In the genomic region with DNA sequence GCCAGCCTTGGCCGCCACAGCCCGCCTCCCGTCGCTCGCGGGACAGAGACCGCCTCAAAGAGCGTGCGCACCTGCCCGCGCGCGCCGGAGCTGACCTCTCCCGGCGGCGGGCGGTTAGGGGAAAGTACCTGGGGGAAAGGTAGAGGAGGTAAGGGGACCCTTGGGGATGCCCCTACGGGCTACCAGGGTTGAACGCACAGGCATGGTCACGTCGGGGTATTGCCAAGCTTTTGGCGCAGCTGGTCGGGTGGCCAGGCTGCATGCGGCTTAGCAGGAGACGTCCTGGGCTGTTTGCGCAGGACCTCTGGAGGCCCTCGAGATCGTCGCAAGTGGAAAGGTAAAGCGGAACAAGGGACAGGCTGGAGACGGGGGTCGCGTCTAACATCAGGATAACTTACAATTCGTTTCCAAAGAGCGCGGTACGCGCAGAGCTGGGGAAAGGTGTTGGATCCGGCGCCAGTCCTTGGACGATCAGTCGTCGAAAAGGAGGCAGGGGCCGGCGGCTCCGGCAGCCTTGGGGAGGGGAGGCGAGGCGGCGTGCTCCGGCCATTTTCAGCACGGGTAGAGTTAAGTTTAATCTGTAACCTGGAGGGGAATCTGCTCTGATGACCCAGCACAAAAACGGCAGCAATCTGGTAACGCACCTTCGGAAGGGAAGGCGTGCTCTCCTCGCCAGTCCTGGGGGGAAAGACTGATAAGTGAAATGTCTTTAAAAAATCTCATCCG, we compare ENCODE assay signal across 1 cellular context.
TF ChIP-seq lines count a peak whose summit lies in the region.

No MANE protein-coding gene starts in this region.

TF ChIP-seq in GM23338, 12 proteins besides CTCF, POLR2A, EP300 and RAD21:
- TF ChIP-seq, protein P1, sequence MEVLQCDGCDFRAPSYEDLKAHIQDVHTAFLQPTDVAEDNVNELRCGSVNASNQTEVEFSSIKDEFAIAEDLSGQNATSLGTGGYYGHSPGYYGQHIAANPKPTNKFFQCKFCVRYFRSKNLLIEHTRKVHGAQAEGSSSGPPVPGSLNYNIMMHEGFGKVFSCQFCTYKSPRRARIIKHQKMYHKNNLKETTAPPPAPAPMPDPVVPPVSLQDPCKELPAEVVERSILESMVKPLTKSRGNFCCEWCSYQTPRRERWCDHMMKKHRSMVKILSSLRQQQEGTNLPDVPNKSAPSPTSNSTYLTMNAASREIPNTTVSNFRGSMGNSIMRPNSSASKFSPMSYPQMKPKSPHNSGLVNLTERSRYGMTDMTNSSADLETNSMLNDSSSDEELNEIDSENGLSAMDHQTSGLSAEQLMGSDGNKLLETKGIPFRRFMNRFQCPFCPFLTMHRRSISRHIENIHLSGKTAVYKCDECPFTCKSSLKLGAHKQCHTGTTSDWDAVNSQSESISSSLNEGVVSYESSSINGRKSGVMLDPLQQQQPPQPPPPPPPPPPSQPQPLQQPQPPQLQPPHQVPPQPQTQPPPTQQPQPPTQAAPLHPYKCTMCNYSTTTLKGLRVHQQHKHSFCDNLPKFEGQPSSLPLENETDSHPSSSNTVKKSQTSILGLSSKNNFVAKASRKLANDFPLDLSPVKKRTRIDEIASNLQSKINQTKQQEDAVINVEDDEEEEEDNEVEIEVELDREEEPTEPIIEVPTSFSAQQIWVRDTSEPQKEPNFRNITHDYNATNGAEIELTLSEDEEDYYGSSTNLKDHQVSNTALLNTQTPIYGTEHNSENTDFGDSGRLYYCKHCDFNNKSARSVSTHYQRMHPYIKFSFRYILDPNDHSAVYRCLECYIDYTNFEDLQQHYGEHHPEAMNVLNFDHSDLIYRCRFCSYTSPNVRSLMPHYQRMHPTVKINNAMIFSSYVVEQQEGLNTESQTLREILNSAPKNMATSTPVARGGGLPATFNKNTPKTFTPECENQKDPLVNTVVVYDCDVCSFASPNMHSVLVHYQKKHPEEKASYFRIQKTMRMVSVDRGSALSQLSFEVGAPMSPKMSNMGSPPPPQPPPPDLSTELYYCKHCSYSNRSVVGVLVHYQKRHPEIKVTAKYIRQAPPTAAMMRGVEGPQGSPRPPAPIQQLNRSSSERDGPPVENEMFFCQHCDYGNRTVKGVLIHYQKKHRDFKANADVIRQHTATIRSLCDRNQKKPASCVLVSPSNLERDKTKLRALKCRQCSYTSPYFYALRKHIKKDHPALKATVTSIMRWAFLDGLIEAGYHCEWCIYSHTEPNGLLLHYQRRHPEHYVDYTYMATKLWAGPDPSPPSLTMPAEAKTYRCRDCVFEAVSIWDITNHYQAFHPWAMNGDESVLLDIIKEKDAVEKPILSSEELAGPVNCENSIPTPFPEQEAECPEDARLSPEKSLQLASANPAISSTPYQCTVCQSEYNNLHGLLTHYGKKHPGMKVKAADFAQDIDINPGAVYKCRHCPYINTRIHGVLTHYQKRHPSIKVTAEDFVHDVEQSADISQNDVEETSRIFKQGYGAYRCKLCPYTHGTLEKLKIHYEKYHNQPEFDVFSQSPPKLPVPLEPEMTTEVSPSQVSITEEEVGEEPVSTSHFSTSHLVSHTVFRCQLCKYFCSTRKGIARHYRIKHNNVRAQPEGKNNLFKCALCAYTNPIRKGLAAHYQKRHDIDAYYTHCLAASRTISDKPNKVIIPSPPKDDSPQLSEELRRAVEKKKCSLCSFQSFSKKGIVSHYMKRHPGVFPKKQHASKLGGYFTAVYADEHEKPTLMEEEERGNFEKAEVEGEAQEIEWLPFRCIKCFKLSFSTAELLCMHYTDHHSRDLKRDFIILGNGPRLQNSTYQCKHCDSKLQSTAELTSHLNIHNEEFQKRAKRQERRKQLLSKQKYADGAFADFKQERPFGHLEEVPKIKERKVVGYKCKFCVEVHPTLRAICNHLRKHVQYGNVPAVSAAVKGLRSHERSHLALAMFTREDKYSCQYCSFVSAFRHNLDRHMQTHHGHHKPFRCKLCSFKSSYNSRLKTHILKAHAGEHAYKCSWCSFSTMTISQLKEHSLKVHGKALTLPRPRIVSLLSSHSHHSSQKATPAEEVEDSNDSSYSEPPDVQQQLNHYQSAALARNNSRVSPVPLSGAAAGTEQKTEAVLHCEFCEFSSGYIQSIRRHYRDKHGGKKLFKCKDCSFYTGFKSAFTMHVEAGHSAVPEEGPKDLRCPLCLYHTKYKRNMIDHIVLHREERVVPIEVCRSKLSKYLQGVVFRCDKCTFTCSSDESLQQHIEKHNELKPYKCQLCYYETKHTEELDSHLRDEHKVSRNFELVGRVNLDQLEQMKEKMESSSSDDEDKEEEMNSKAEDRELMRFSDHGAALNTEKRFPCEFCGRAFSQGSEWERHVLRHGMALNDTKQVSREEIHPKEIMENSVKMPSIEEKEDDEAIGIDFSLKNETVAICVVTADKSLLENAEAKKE (CRISPR knock-in tag; IDR thresholded peaks at IDR 0.05), result no peak
- TF ChIP-seq JUNB (IDR thresholded peaks at IDR 0.05; ENCODE audit: unreplicated experiment), result no peak
- no peak for TF ChIP-seq NANOG (IDR thresholded peaks at IDR 0.05; ENCODE audit: borderline replicate concordance)
- TF ChIP-seq ZNF331 (CRISPR knock-in tag; IDR thresholded peaks at IDR 0.05; ENCODE audit: low read depth), result no peak
- no peak for TF ChIP-seq ZNF114 (CRISPR knock-in tag; IDR thresholded peaks at IDR 0.05)
- no peak for TF ChIP-seq EZH2 (IDR thresholded peaks at IDR 0.05; ENCODE audit: low read depth, unreplicated experiment)
- no peak for TF ChIP-seq STAT1 (IDR thresholded peaks at IDR 0.05; ENCODE audit: unreplicated experiment)
- no peak for TF ChIP-seq CREB1 (CRISPR knock-in tag; IDR thresholded peaks at IDR 0.05; ENCODE audit: low read depth)
- TF ChIP-seq POLR2AphosphoS5 (IDR thresholded peaks at IDR 0.05; ENCODE audit: low read depth), result no peak
- TF ChIP-seq, protein P2, sequence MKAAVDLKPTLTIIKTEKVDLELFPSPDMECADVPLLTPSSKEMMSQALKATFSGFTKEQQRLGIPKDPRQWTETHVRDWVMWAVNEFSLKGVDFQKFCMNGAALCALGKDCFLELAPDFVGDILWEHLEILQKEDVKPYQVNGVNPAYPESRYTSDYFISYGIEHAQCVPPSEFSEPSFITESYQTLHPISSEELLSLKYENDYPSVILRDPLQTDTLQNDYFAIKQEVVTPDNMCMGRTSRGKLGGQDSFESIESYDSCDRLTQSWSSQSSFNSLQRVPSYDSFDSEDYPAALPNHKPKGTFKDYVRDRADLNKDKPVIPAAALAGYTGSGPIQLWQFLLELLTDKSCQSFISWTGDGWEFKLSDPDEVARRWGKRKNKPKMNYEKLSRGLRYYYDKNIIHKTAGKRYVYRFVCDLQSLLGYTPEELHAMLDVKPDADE (IDR thresholded peaks at IDR 0.05), result no peak
- TF ChIP-seq, protein P3, sequence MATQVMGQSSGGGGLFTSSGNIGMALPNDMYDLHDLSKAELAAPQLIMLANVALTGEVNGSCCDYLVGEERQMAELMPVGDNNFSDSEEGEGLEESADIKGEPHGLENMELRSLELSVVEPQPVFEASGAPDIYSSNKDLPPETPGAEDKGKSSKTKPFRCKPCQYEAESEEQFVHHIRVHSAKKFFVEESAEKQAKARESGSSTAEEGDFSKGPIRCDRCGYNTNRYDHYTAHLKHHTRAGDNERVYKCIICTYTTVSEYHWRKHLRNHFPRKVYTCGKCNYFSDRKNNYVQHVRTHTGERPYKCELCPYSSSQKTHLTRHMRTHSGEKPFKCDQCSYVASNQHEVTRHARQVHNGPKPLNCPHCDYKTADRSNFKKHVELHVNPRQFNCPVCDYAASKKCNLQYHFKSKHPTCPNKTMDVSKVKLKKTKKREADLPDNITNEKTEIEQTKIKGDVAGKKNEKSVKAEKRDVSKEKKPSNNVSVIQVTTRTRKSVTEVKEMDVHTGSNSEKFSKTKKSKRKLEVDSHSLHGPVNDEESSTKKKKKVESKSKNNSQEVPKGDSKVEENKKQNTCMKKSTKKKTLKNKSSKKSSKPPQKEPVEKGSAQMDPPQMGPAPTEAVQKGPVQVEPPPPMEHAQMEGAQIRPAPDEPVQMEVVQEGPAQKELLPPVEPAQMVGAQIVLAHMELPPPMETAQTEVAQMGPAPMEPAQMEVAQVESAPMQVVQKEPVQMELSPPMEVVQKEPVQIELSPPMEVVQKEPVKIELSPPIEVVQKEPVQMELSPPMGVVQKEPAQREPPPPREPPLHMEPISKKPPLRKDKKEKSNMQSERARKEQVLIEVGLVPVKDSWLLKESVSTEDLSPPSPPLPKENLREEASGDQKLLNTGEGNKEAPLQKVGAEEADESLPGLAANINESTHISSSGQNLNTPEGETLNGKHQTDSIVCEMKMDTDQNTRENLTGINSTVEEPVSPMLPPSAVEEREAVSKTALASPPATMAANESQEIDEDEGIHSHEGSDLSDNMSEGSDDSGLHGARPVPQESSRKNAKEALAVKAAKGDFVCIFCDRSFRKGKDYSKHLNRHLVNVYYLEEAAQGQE (IDR thresholded peaks at IDR 0.05; ENCODE audit: unreplicated experiment), result no peak
- no peak for TF ChIP-seq EZH2phosphoT487 (IDR thresholded peaks at IDR 0.05; ENCODE audit: unreplicated experiment)
